ENCODE assay signal across 25 cellular contexts in genomic region chr17:43627657-43628650, GRCh38. TPM values are rescaled to one million over a fixed set of nuclear protein-coding genes. Genes with fewer than 3 reads are reported as not detected.
DNase-seq lines count a peak whose midpoint lies in the region; ATAC-seq, FAIRE-seq and TF ChIP-seq lines count a peak whose summit lies in the region.
"Had no signal": no experiment of that assay in that cellular context is flagged by ENCODE, and none has a peak within 500 bp of the region (broad histone marks: within the 10 kb centered on the region; RNA-seq: fewer than 3 reads in every experiment).

No MANE protein-coding gene starts in this region.

- H3K27me3 ChIP-seq in AG04450 (ENCODE audit: control insufficient read depth, insufficient read depth, low read length) (no peaks in the 10 kb centered on the region), mesenchymal stem cell (ENCODE audit: control insufficient read depth in 1 of 2, insufficient read depth in 1 of 2, low read length in 2 of 2) (peaks cover 37 to 73% of the 10 kb centered on the region in 2 experiments)
- H3K27me3 ChIP-seq: BLaER1 had no signal

- H3K79me1 ChIP-seq in mesenchymal stem cell (replicated peaks; ENCODE audit: low read length, poor library complexity, severe bottlenecking): no peaks in the 10 kb centered on the region

- no peak overlapping the region for H3K4me2 ChIP-seq in mesenchymal stem cell (ENCODE audit: low read length, poor library complexity, severe bottlenecking)
- H3K4me2 ChIP-seq: BLaER1 had no signal

- DNase-seq in AG04450 (ENCODE audit: low read depth, low spot score): no peak
- DNase-seq in NCI-H69 (lab: John Stamatoyannopoulos, UW): peak; percentile 63
- no peak for DNase-seq in Right ventricle myocardium superior
- peak; percentile 35 for DNase-seq in mesenchymal stem cell
- DNase-seq in HTR-8/SVneo (ENCODE audit: insufficient read length, low spot score): no peak
- no peak for DNase-seq in SHP77 treated with DMSO at 0.1 percent for 48 hours (lab: John Stamatoyannopoulos, UW)
- no peak for DNase-seq in frontal cortex (ENCODE audit: low spot score in 2 of 2)
- DNase-seq: activated CD4-positive, alpha-beta memory T cell treated with anti-CD3 and anti-CD28 coated beads, Interleukin-2, amount 10 ng/mL, durations not matched to agents 7 days and 5 days; activated naive CD4-positive, alpha-beta T cell treated with anti-CD3 and anti-CD28 coated beads, Interleukin-2, amount 10 ng/mL, durations not matched to agents 7 days and 5 days; activated T-cell treated with anti-CD3 and anti-CD28 coated beads, Interleukin-2, amount 50 U/mL, for 1 hour; cortex of kidney; lower lobe of right lung; MM.1S; naive B cell; NCI-H1694 treated with DMSO at 0.1 percent for 48 hours; NCI-H510A treated with DMSO at 0.1 percent for 48 hours; SHP77; spleen had no signal

- CTCF ChIA-PET in AG04450 (lab: Charles Lee): interaction anchor here (0.8 kb wide), 1 partner anchor 51 kb away, joined by 3 read pairs; no protein-coding TSS in a partner anchor

- intact Hi-C loops in Right ventricle myocardium superior (cut with DNase I): no loop called here

- H2BK120ac ChIP-seq in mesenchymal stem cell (ENCODE audit: low read depth, low read length): no peak overlapping the region

- peak overlapping the region in 1 of 2 experiments; percentile 38 for H3K14ac ChIP-seq in mesenchymal stem cell (ENCODE audit: low read length in 2 of 2)

- no peaks in the 10 kb centered on the region for H3K4me1 ChIP-seq in mesenchymal stem cell (ENCODE audit: control insufficient read depth, insufficient read depth, low read depth, low read length)
- H3K4me1 ChIP-seq: lower lobe of right lung had no signal

- H3K36me3 ChIP-seq in mesenchymal stem cell (ENCODE audit: control insufficient read depth in 1 of 2, insufficient read depth in 2 of 2, low read depth in 1 of 2, low read length in 2 of 2): no peaks in the 10 kb centered on the region
- H3K36me3 ChIP-seq: BLaER1, lower lobe of right lung, spleen, thoracic aorta had no signal

- POLR2A ChIA-PET in AG04450 (lab: Yijun Ruan, JAX): interaction anchor here (0.6 to 1.2 kb wide), 3 partner anchors 25 to 36 kb away, joined by 3 to 4 read pairs (median 3); no protein-coding TSS in a partner anchor

- H3K27ac ChIP-seq in AG04450 (ENCODE audit: low read depth, low read length): no peak overlapping the region
- no peak overlapping the region for H3K27ac ChIP-seq in mesenchymal stem cell (ENCODE audit: low read length, poor library complexity, severe bottlenecking)
- H3K27ac ChIP-seq: BLaER1, lower lobe of right lung, thoracic aorta, VCaP had no signal

- H3K4me3 ChIP-seq in AG04450 (ENCODE audit: low read depth, low read length) (no peak overlapping the region), mesenchymal stem cell (ENCODE audit: insufficient read depth in 1 of 2, low read depth in 1 of 2, low read length in 2 of 2) (no peak overlapping the region)
- H3K4me3 ChIP-seq: BLaER1, lower lobe of right lung, spleen, thoracic aorta had no signal

- FAIRE-seq in HTR-8/SVneo (lab: Jason Lieb, UNC) (no peak), frontal cortex (lab: Jason Lieb, UNC) (no peak)
- FAIRE-seq: D721Med, G401.6 had no signal

- H2AK5ac ChIP-seq in mesenchymal stem cell (ENCODE audit: low read length, severe bottlenecking): no peak overlapping the region

- H2BK5ac ChIP-seq in mesenchymal stem cell (ENCODE audit: low read depth, low read length, poor library complexity, severe bottlenecking): no peak overlapping the region

- ATAC-seq in Right ventricle myocardium superior (ENCODE audit: poor library complexity) (peak; percentile 56), HG03521 (IDR thresholded peaks at IDR 0.05; ENCODE audit: unreplicated experiment) (no peak)
- ATAC-seq: lower lobe of right lung had no signal

- no peak overlapping the region for H4K91ac ChIP-seq in mesenchymal stem cell (ENCODE audit: low read length)

- WGBS in mesenchymal stem cell: 16% methylated on average over 15 of the region's 20 CpGs

- no peak overlapping the region for H3K4ac ChIP-seq in mesenchymal stem cell (ENCODE audit: low read depth in 1 of 2, low read length in 2 of 2)

- peak overlapping the region in 1 of 2 experiments; percentile 59 for H2BK12ac ChIP-seq in mesenchymal stem cell (ENCODE audit: low read length in 2 of 2)

- peak overlapping the region; percentile 18 for H2AFZ ChIP-seq in mesenchymal stem cell (ENCODE audit: low read depth, low read length)

- H3K9me3 ChIP-seq in AG04450 (ENCODE audit: control insufficient read depth, insufficient read depth, low read length) (no peaks in the 10 kb centered on the region), mesenchymal stem cell (ENCODE audit: control insufficient read depth, low read length) (no peaks in the 10 kb centered on the region)
- H3K9me3 ChIP-seq: BLaER1, lower lobe of right lung, spleen, thoracic aorta had no signal

- no peak overlapping the region for H3K9ac ChIP-seq in mesenchymal stem cell (ENCODE audit: low read length)
- H3K9ac ChIP-seq: BLaER1 had no signal

- peak overlapping the region in 1 of 2 experiments; percentile 55 for H3K18ac ChIP-seq in mesenchymal stem cell (ENCODE audit: low read depth in 1 of 2, low read length in 2 of 2)

- H2BK15ac ChIP-seq in mesenchymal stem cell (ENCODE audit: low read depth, poor library complexity, severe bottlenecking): no peak overlapping the region

- no peak overlapping the region for H4K8ac ChIP-seq in mesenchymal stem cell (ENCODE audit: low read length)

- no peak overlapping the region for H3K23ac ChIP-seq in mesenchymal stem cell (ENCODE audit: low read length in 2 of 2)

- 0 out of 2 replicates have a peak, but pooled peaks have one; percentile 6 for TF ChIP-seq CTCF in AG04450 (IDR thresholded peaks at IDR 0.05; ENCODE audit: low read depth, low read length)

RNA-seq across cellular contexts. Expression of gene MEOX1, which starts 33.8 kb away (rescaled TPM):
- 0.05 and 0.07 TPM in 2 replicates for polyA plus RNA-seq in AG04450 (2011; rRNA removed)
- polyA minus RNA-seq in AG04450 (2011; rRNA and poly(A)+ RNA removed): 0.13 and 0.18 TPM in 2 replicates
- total RNA-seq in Right ventricle myocardium superior (8.5 TPM), frontal cortex (0.41 TPM)
- not detected for polyA plus RNA-seq in mesenchymal stem cell (2013, experiment 1 of 2)
- not detected for polyA plus RNA-seq in mesenchymal stem cell (2013, experiment 2 of 2)
- total RNA-seq: A172 had no signal

Comparison
In these comparisons a context has a peak if more than half of its experiments do, and no peak if none do; other contexts are left out.
1. DNase-seq: peak in NCI-H69 (single experiment) and mesenchymal stem cell (single experiment); none in AG04450 (single experiment), Right ventricle myocardium superior (single experiment), HTR-8/SVneo (single experiment), SHP77 treated with DMSO at 0.1 percent for 48 hours (single experiment) and frontal cortex (0 of 2).